In genomic region chr4:179328627-179329026, GRCh38 we compare ENCODE assay signal across 22 cellular contexts.
"Had no signal": no experiment of that assay in that cellular context is flagged by ENCODE, and none has a peak within 500 bp of the region (broad histone marks: within the 10 kb centered on the region; RNA-seq: fewer than 3 reads in every experiment).

No MANE protein-coding gene starts in this region.

- H3K36me3 Mint-ChIP-seq: mesothelial cell of epicardium; naive B cell; natural killer cell treated with Interleukin-12 subunit alpha and Interleukin-12 subunit beta and Interleukin-15 and Interleukin-18, amount 100 ng/mL, for 72 hours; stimulated activated memory B cell treated with anti-CD40 and anti-IgM and Interleukin-4, amounts not matched to agents 10 μg/mL and 1 μg/mL and 100 μg/mL, for 72 hours; type B pancreatic cell had no signal

- H3K4me1 ChIP-seq: left lung, psoas muscle, sigmoid colon, spleen, testis, tibial artery had no signal

- H3K4me3 ChIP-seq: coronary artery, left lung, mucosa of descending colon, psoas muscle, sigmoid colon, spleen, testis, tibial artery had no signal

- H3K4me3 Mint-ChIP-seq: effector memory CD8-positive, alpha-beta T cell; mesothelial cell of epicardium; naive B cell; natural killer cell treated with Interleukin-12 subunit alpha and Interleukin-12 subunit beta and Interleukin-15 and Interleukin-18, amount 100 ng/mL, for 72 hours; stimulated activated memory B cell treated with anti-CD40 and anti-IgM and Interleukin-4, amounts not matched to agents 10 μg/mL and 1 μg/mL and 100 μg/mL, for 72 hours; type B pancreatic cell had no signal

- H3K4me1 Mint-ChIP-seq: mesothelial cell of epicardium; naive B cell; stimulated activated memory B cell treated with anti-CD40 and anti-IgM and Interleukin-4, amounts not matched to agents 10 μg/mL and 1 μg/mL and 100 μg/mL, for 72 hours had no signal

- H3K9me3 Mint-ChIP-seq: mesothelial cell of epicardium, type B pancreatic cell had no signal

- ATAC-seq: effector memory CD8-positive, alpha-beta T cell; left cardiac atrium; left lung; mucosa of descending colon; natural killer cell treated with Interleukin-12 subunit alpha and Interleukin-12 subunit beta and Interleukin-15 and Interleukin-18, amount 100 ng/mL, for 72 hours; psoas muscle; right cardiac atrium; stimulated activated memory B cell treated with anti-CD40 and anti-IgM and Interleukin-4, amounts not matched to agents 10 μg/mL and 1 μg/mL and 100 μg/mL, for 72 hours; stimulated activated naive CD8-positive, alpha-beta T cell treated with anti-CD3 and anti-CD28 coated beads, Interleukin-15, Interleukin-2, amounts not matched to agents 100 U/mL and 50 U/mL, for 24 hours had no signal

- H3K36me3 ChIP-seq: left lung, sigmoid colon, spleen, tibial artery had no signal

- H3K27ac ChIP-seq: coronary artery, left lung, psoas muscle, sigmoid colon, spleen, testis, tibial artery had no signal

- DNase-seq: effector memory CD8-positive, alpha-beta T cell; erythroblast; left cardiac atrium; left lung; mesenchymal stem cell; mucosa of descending colon; naive B cell; nucleus accumbens; psoas muscle; right cardiac atrium; sigmoid colon; spleen; stimulated activated CD4-positive, alpha-beta T cell treated with anti-CD3 and anti-CD28 coated beads, Interleukin-4, amount 100 ng/mL, for 4 hours; stimulated activated naive CD8-positive, alpha-beta T cell treated with anti-CD3 and anti-CD28 coated beads, Interleukin-15, Interleukin-2, amounts not matched to agents 100 U/mL and 50 U/mL, for 24 hours; substantia nigra; testis; tibial artery had no signal

- H3K27me3 Mint-ChIP-seq: effector memory CD8-positive, alpha-beta T cell; naive B cell; natural killer cell treated with Interleukin-12 subunit alpha and Interleukin-12 subunit beta and Interleukin-15 and Interleukin-18, amount 100 ng/mL, for 72 hours; stimulated activated memory B cell treated with anti-CD40 and anti-IgM and Interleukin-4, amounts not matched to agents 10 μg/mL and 1 μg/mL and 100 μg/mL, for 72 hours; type B pancreatic cell had no signal

- H3K27ac Mint-ChIP-seq: effector memory CD8-positive, alpha-beta T cell; mesothelial cell of epicardium; naive B cell; natural killer cell treated with Interleukin-12 subunit alpha and Interleukin-12 subunit beta and Interleukin-15 and Interleukin-18, amount 100 ng/mL, for 72 hours; stimulated activated memory B cell treated with anti-CD40 and anti-IgM and Interleukin-4, amounts not matched to agents 10 μg/mL and 1 μg/mL and 100 μg/mL, for 72 hours; type B pancreatic cell had no signal

- H3K27me3 ChIP-seq: left lung, sigmoid colon, spleen, testis, tibial artery had no signal
